In the genomic region with DNA sequence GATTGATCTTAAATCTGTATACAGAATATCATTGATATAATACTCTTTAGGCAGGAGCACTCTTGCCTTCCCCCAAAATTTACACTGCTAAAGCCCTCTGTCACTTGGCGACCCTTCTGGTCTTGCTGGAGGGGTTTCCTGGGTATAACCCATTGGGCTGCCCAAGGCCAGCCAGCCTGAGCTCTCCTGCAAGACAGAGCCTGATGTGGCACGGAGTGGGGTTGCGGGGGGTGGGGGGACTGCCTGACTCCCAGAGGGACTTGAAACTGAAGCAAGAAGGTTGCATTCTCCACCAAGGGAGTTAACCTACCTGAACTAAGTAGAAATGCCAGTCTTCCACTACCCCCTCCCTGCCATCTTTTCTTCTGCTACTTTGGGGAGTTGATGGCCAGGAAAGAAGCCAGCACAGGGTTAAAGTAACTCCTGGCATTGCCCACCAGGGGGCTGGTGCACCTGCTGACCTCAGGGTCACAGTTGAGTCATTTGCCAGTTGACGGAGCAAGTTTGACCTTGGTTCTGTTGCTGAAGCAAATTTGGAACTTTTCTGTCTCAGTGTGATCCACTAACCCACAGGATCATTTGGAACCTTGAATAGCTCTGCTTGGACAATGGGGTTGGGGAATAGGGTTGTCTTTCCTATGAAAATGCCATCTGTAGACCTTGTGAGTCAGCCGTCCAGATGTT, we compare ENCODE assay signal across 11 cellular contexts.
DNase-seq lines count a peak whose midpoint lies in the region; ATAC-seq and TF ChIP-seq lines count a peak whose summit lies in the region.
"Had no signal": no experiment of that assay in that cellular context is flagged by ENCODE, and none has a peak within 500 bp of the region (broad histone marks: within the 10 kb centered on the region; RNA-seq: fewer than 3 reads in every experiment).

No MANE protein-coding gene starts in this region.

- DNase-seq in BJ (ENCODE audit: low read depth) (no peak), left colon (no peak), amygdala (lab: John Stamatoyannopoulos, UW) (no peak), cerebellar cortex (ENCODE audit: low spot score) (no peak), T-helper 2 cell (no peak)
- DNase-seq: naive B cell, T1000 had no signal

- intact Hi-C loops in left colon (cut with DNase I, micrococcal nuclease) = no loop called here

- H3K27me3 ChIP-seq in BJ (ENCODE audit: control insufficient read depth, insufficient read depth, low read length) = no peaks in the 10 kb centered on the region
- H3K27me3 ChIP-seq: gastroesophageal sphincter had no signal

- H3K36me3 ChIP-seq in BJ (ENCODE audit: control insufficient read depth, insufficient read depth, low read length) = peaks cover 40% of the 10 kb centered on the region

- ATAC-seq in left colon (peak; percentile 15), GM19324 (IDR thresholded peaks at IDR 0.05; ENCODE audit: low FRiP score, unreplicated experiment) (no peak)
- ATAC-seq: gastroesophageal sphincter had no signal

- no peak overlapping the region for H3K4me3 ChIP-seq in BJ (ENCODE audit: low read depth, low read length)
- no peak overlapping the region for H3K4me3 ChIP-seq in WI38 (ENCODE audit: low read depth, low read length)
- H3K4me3 ChIP-seq: gastroesophageal sphincter had no signal

- TF ChIP-seq CTCF in BJ (IDR thresholded peaks at IDR 0.05; ENCODE audit: insufficient read depth, low read depth, low read length) (peak; percentile 21; the same call in 1 of the 2 replicates), GM12872 (IDR thresholded peaks at IDR 0.05; ENCODE audit: insufficient read depth, low read depth, low read length) (peak; percentile 58), WI38 (IDR thresholded peaks at IDR 0.05; ENCODE audit: low read depth, low read length) (peak; percentile 19; the same call in 1 of the 2 replicates)

- POLR2A ChIA-PET in BJ (lab: Charles Lee) = no interaction called here

- CTCF ChIA-PET in BJ (lab: Yijun Ruan, JAX) = interaction anchor here (0.9 to 1.7 kb wide), 2 partner anchors 9 to 20 kb away, joined by 3 to 4 read pairs; no protein-coding TSS in a partner anchor
